18 cellular contexts compared by ENCODE assay signal in the genomic region with DNA sequence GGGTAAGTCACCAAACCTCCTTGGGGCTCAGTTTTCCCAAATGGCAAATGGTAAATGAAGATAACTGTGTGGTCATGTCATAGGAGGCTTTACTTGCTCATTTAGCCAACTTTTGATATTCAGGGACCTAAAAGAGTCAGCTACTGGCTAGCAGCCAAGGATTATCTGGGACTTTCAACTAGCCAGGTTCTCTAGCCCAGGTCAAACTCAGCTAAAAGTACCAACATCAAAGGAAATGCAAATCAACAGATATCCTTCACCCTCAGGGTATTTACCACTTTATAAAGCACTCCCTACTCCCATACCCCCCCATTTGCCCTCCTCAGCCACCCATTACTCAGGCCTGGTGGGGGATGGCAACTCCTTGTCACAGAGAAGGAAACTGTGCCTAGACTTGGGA. TPM values are rescaled to one million over a fixed set of nuclear protein-coding genes. Genes with fewer than 3 reads are reported as not detected.
"Had no signal": no experiment of that assay in that cellular context is flagged by ENCODE, and none has a peak within 500 bp of the region (broad histone marks: within the 10 kb centered on the region; RNA-seq: fewer than 3 reads in every experiment).

No MANE protein-coding gene starts in this region.

- H3K4me3 ChIP-seq: lower lobe of right lung, skin epidermis, tibial artery had no signal

- H3K9me3 Mint-ChIP-seq: activated CD4-positive, alpha-beta memory T cell treated with anti-CD3 and anti-CD28 coated beads for 36 hours; activated naive CD4-positive, alpha-beta T cell treated with anti-CD3 and anti-CD28 coated beads for 36 hours; activated T-helper 2 cell treated with anti-CD3 and anti-CD28 coated beads, Interferon-gamma antibody, Interleukin-2, Interleukin-4, amounts not matched to agents 10 μg/mL and 5 μg/mL and 100 μg/mL, durations not matched to agents 14 hours and 24 hours and 36 hours; nephron had no signal

- H3K27ac ChIP-seq: epithelial cell of prostate, lower lobe of right lung, skin epidermis, tibial artery, WERI-Rb-1 had no signal

- H3K27ac Mint-ChIP-seq: activated CD4-positive, alpha-beta memory T cell treated with anti-CD3 and anti-CD28 coated beads for 36 hours; activated CD4-positive, alpha-beta T cell treated with anti-CD3 and anti-CD28 coated beads for 36 hours; activated CD8-positive, alpha-beta memory T cell treated with anti-CD3 and anti-CD28 coated beads, Interleukin-2, amount 10 ng/mL, durations not matched to agents 7 days and 5 days; activated naive CD4-positive, alpha-beta T cell treated with anti-CD3 and anti-CD28 coated beads for 36 hours; activated T-helper 2 cell treated with anti-CD3 and anti-CD28 coated beads, Interferon-gamma antibody, Interleukin-2, Interleukin-4, amounts not matched to agents 10 μg/mL and 5 μg/mL and 100 μg/mL, durations not matched to agents 14 hours and 24 hours and 36 hours; nephron had no signal

- H3K27me3 ChIP-seq: tibial artery had no signal

- H3K4me1 ChIP-seq: lower lobe of right lung had no signal

- H3K4me3 Mint-ChIP-seq: activated CD4-positive, alpha-beta memory T cell treated with anti-CD3 and anti-CD28 coated beads for 36 hours; activated CD4-positive, alpha-beta T cell treated with anti-CD3 and anti-CD28 coated beads for 36 hours; activated CD8-positive, alpha-beta memory T cell treated with anti-CD3 and anti-CD28 coated beads, Interleukin-2, amount 10 ng/mL, durations not matched to agents 7 days and 5 days; activated naive CD4-positive, alpha-beta T cell treated with anti-CD3 and anti-CD28 coated beads for 36 hours; nephron had no signal

- DNase-seq: activated CD4-positive, alpha-beta memory T cell treated with anti-CD3 and anti-CD28 coated beads for 36 hours; activated CD4-positive, alpha-beta T cell treated with anti-CD3 and anti-CD28 coated beads for 36 hours; activated CD8-positive, alpha-beta memory T cell treated with anti-CD3 and anti-CD28 coated beads, Interleukin-2, amount 10 ng/mL, durations not matched to agents 7 days and 5 days; activated naive CD4-positive, alpha-beta T cell treated with anti-CD3 and anti-CD28 coated beads for 36 hours; activated T-cell treated with anti-CD3 and anti-CD28 coated beads, Interleukin-2, amount 50 U/mL, for 1 hour; left cardiac atrium; lower lobe of right lung; nucleus accumbens; stimulated activated CD4-positive, alpha-beta T cell treated with anti-CD3 and anti-CD28 coated beads, Interleukin-4, amount 100 ng/mL, for 24 hours; stimulated activated naive CD4-positive, alpha-beta T cell; tibial artery; WERI-Rb-1 had no signal

- H3K27me3 Mint-ChIP-seq: activated CD4-positive, alpha-beta memory T cell treated with anti-CD3 and anti-CD28 coated beads for 36 hours; activated CD4-positive, alpha-beta T cell treated with anti-CD3 and anti-CD28 coated beads for 36 hours; activated CD8-positive, alpha-beta memory T cell treated with anti-CD3 and anti-CD28 coated beads, Interleukin-2, amount 10 ng/mL, durations not matched to agents 7 days and 5 days had no signal

- H3K36me3 Mint-ChIP-seq: activated CD4-positive, alpha-beta memory T cell treated with anti-CD3 and anti-CD28 coated beads for 36 hours; activated CD8-positive, alpha-beta memory T cell treated with anti-CD3 and anti-CD28 coated beads, Interleukin-2, amount 10 ng/mL, durations not matched to agents 7 days and 5 days had no signal

- H3K36me3 ChIP-seq: tibial artery, WERI-Rb-1 had no signal

- ATAC-seq: activated CD4-positive, alpha-beta T cell treated with anti-CD3 and anti-CD28 coated beads for 36 hours; activated CD8-positive, alpha-beta memory T cell treated with anti-CD3 and anti-CD28 coated beads, Interleukin-2, amount 10 ng/mL, durations not matched to agents 7 days and 5 days; left cardiac atrium; lower lobe of right lung had no signal

- H3K9me3 ChIP-seq: lower lobe of right lung, tibial artery had no signal

RNA-seq across cellular contexts. Expression of a gene that starts 32.4 kb away (rescaled TPM):
- total RNA-seq: activated CD4-positive, alpha-beta memory T cell treated with anti-CD3 and anti-CD28 coated beads for 36 hours; activated CD4-positive, alpha-beta T cell treated with anti-CD3 and anti-CD28 coated beads for 36 hours; activated T-helper 2 cell treated with anti-CD3 and anti-CD28 coated beads, Interferon-gamma antibody, Interleukin-2, Interleukin-4, amounts not matched to agents 10 μg/mL and 5 μg/mL and 100 μg/mL, durations not matched to agents 14 hours and 24 hours and 36 hours; dermis microvascular lymphatic vessel endothelial cell; lower lobe of right lung; subcutaneous adipose tissue had no signal
